ENCODE assay signal across 1 cellular context in the genomic region with DNA sequence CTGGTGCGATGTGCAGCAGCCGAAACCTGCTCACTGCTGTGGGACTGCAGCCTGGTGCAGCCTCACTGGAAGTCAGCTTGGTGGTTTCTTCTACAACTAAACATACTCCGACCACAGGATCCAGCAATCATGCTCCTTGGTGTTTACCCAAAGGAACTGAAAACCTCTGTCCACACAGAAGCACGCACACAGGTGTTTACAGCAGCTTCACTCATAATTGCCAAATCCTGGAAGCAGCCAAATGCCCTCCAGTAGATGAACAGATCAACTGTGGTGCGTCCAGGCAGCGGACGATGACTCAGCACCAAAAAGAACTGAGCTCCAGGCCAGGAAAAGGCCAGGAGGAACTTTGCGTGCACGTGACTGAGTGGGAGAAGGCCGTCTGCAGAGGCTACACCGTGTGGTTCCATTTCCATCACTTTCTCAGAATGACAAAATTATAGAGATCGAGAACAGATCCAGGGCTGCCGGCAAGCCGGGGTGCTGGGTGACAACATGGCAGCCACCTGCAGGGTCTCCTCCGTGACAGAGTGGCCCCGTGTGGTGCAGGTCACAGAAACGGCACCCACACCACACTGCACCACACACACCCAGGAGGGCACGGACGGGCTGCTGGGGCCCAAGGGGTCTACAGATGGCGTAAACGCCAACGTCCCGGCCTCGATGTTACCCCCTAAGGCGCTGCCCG.
A peak's percentile ranks its signal among the peaks of the same experiment; 100 is the strongest.
TF ChIP-seq lines count a peak whose summit lies in the region.

No MANE protein-coding gene starts in this region.

TF ChIP-seq in K562, 482 proteins besides CTCF, POLR2A, EP300 and RAD21 (continued from another document and continues in another):
- TF ChIP-seq, protein P1, sequence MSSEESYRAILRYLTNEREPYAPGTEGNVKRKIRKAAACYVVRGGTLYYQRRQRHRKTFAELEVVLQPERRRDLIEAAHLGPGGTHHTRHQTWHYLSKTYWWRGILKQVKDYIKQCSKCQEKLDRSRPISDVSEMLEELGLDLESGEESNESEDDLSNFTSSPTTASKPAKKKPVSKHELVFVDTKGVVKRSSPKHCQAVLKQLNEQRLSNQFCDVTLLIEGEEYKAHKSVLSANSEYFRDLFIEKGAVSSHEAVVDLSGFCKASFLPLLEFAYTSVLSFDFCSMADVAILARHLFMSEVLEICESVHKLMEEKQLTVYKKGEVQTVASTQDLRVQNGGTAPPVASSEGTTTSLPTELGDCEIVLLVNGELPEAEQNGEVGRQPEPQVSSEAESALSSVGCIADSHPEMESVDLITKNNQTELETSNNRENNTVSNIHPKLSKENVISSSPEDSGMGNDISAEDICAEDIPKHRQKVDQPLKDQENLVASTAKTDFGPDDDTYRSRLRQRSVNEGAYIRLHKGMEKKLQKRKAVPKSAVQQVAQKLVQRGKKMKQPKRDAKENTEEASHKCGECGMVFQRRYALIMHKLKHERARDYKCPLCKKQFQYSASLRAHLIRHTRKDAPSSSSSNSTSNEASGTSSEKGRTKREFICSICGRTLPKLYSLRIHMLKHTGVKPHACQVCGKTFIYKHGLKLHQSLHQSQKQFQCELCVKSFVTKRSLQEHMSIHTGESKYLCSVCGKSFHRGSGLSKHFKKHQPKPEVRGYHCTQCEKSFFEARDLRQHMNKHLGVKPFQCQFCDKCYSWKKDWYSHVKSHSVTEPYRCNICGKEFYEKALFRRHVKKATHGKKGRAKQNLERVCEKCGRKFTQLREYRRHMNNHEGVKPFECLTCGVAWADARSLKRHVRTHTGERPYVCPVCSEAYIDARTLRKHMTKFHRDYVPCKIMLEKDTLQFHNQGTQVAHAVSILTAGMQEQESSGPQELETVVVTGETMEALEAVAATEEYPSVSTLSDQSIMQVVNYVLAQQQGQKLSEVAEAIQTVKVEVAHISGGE (CRISPR knock-in tag; IDR thresholded peaks at IDR 0.05), result peak in 1 of 3 experiments; percentile 65; a peak in 2 of 6 replicates
- TF ChIP-seq THRA (IDR thresholded peaks at IDR 0.05) (no peak), ZNF212 (CRISPR knock-in tag; IDR thresholded peaks at IDR 0.05) (no peak), KLF6 (CRISPR knock-in tag; IDR thresholded peaks at IDR 0.05; ENCODE audit: borderline replicate concordance) (0 out of 2 replicates have a peak, but pooled peaks have one; percentile 15), ZNF764 (CRISPR knock-in tag; IDR thresholded peaks at IDR 0.05; ENCODE audit: low read depth) (no peak), NR2C2 (CRISPR knock-in tag; IDR thresholded peaks at IDR 0.05) (no peak), NR2C2 (tag; IDR thresholded peaks at IDR 0.05) (peak; percentile 41), ZNF407 (IDR thresholded peaks at IDR 0.05; ENCODE audit: low read depth) (no peak), C11orf30 (IDR thresholded peaks at IDR 0.05; ENCODE audit: low read depth) (peak; percentile 98), CREM (IDR thresholded peaks at IDR 0.05; ENCODE audit: low read depth) (0 out of 2 replicates have a peak, but pooled peaks have one; percentile 14), GTF2A2 (tag; IDR thresholded peaks at IDR 0.05) (no peak), KAT7 (CRISPR knock-in tag; IDR thresholded peaks at IDR 0.05; ENCODE audit: borderline replicate concordance) (no peak), ZNF384 (IDR thresholded peaks at IDR 0.05; ENCODE audit: low read depth, low read length) (no peak), CEBPG (CRISPR knock-in tag; IDR thresholded peaks at IDR 0.05) (no peak), CEBPG (tag; conservative IDR thresholded peaks at IDR 0.05 in 1 of 2, IDR thresholded peaks at IDR 0.05 in 1 of 2) (peak in 1 of 2 experiments; percentile 39; a peak in 2 of 4 replicates), NFRKB (IDR thresholded peaks at IDR 0.05; ENCODE audit: low read depth) (peak; percentile 43; the same call in 1 of the 2 replicates), DPF2 (IDR thresholded peaks at IDR 0.05) (peak; percentile 85), E2F1 (CRISPR knock-in tag; IDR thresholded peaks at IDR 0.05) (no peak), POLR2B (IDR thresholded peaks at IDR 0.05; ENCODE audit: low read depth, partially characterized antibody) (no peak), PRDM10 (IDR thresholded peaks at IDR 0.05; ENCODE audit: partially characterized antibody) (no peak)
- TF ChIP-seq, protein P2, sequence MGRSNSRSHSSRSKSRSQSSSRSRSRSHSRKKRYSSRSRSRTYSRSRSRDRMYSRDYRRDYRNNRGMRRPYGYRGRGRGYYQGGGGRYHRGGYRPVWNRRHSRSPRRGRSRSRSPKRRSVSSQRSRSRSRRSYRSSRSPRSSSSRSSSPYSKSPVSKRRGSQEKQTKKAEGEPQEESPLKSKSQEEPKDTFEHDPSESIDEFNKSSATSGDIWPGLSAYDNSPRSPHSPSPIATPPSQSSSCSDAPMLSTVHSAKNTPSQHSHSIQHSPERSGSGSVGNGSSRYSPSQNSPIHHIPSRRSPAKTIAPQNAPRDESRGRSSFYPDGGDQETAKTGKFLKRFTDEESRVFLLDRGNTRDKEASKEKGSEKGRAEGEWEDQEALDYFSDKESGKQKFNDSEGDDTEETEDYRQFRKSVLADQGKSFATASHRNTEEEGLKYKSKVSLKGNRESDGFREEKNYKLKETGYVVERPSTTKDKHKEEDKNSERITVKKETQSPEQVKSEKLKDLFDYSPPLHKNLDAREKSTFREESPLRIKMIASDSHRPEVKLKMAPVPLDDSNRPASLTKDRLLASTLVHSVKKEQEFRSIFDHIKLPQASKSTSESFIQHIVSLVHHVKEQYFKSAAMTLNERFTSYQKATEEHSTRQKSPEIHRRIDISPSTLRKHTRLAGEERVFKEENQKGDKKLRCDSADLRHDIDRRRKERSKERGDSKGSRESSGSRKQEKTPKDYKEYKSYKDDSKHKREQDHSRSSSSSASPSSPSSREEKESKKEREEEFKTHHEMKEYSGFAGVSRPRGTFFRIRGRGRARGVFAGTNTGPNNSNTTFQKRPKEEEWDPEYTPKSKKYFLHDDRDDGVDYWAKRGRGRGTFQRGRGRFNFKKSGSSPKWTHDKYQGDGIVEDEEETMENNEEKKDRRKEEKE (IDR thresholded peaks at IDR 0.05; ENCODE audit: borderline replicate concordance in 1 of 2, control insufficient read depth in 1 of 2, low read depth in 2 of 2, low read length in 1 of 2), result no peak
- TF ChIP-seq, protein P3, sequence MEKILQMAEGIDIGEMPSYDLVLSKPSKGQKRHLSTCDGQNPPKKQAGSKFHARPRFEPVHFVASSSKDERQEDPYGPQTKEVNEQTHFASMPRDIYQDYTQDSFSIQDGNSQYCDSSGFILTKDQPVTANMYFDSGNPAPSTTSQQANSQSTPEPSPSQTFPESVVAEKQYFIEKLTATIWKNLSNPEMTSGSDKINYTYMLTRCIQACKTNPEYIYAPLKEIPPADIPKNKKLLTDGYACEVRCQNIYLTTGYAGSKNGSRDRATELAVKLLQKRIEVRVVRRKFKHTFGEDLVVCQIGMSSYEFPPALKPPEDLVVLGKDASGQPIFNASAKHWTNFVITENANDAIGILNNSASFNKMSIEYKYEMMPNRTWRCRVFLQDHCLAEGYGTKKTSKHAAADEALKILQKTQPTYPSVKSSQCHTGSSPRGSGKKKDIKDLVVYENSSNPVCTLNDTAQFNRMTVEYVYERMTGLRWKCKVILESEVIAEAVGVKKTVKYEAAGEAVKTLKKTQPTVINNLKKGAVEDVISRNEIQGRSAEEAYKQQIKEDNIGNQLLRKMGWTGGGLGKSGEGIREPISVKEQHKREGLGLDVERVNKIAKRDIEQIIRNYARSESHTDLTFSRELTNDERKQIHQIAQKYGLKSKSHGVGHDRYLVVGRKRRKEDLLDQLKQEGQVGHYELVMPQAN (IDR thresholded peaks at IDR 0.05; ENCODE audit: borderline replicate concordance), result no peak
